1 cellular context compared by ENCODE assay signal in genomic region chr10:133307776-133308430, GRCh38.
TF ChIP-seq lines count a peak whose summit lies in the region.

No MANE protein-coding gene starts in this region.

TF ChIP-seq in HepG2, 621 proteins besides CTCF, POLR2A, EP300 and RAD21 (continued from another document):
- TF ChIP-seq KMT2A (CRISPR knock-in tag; IDR thresholded peaks at IDR 0.05) (0 out of 2 replicates have a peak, but pooled peaks have one; percentile 24), ZNF12 (CRISPR knock-in tag; IDR thresholded peaks at IDR 0.05) (0 out of 2 replicates have a peak, but pooled peaks have one; percentile 8), MIER2 (CRISPR knock-in tag; IDR thresholded peaks at IDR 0.05) (no peak), GATAD2A (CRISPR knock-in tag; IDR thresholded peaks at IDR 0.05) (peak; percentile 42; the same call in 1 of the 2 replicates), THAP11 (CRISPR knock-in tag; IDR thresholded peaks at IDR 0.05) (peak; percentile 59; the same call in 1 of the 2 replicates), ELF3 (CRISPR knock-in tag; IDR thresholded peaks at IDR 0.05) (0 out of 2 replicates have a peak, but pooled peaks have one; percentile 13), PTBP1 (IDR thresholded peaks at IDR 0.05; ENCODE audit: low read depth, low read length, poor library complexity, severe bottlenecking) (no peak), ZKSCAN1 (IDR thresholded peaks at IDR 0.05; ENCODE audit: low read length) (no peak), MNT (IDR thresholded peaks at IDR 0.05) (peak; percentile 32; the same call in 1 of the 2 replicates), KLF12 (CRISPR knock-in tag; IDR thresholded peaks at IDR 0.05; ENCODE audit: borderline replicate concordance) (peak; percentile 33; the same call in 1 of the 2 replicates), FOXA1 (IDR thresholded peaks at IDR 0.05) (no peak), FOXA1 (CRISPR knock-in tag; IDR thresholded peaks at IDR 0.05) (peak; percentile 73), KLF16 (CRISPR knock-in tag; IDR thresholded peaks at IDR 0.05) (peak in 1 of 2 experiments; percentile 26; a peak in 1 of 4 replicates), SMARCC2 (IDR thresholded peaks at IDR 0.05) (no peak), ZSCAN5A (CRISPR knock-in tag; IDR thresholded peaks at IDR 0.05; ENCODE audit: borderline replicate concordance) (no peak), RFX1 (IDR thresholded peaks at IDR 0.05) (peak; percentile 40; the same call in 1 of the 2 replicates), BCL6 (CRISPR knock-in tag; IDR thresholded peaks at IDR 0.05) (no peak), ZNF724P (CRISPR knock-in tag; IDR thresholded peaks at IDR 0.05; ENCODE audit: borderline replicate concordance) (no peak), ZNF501 (CRISPR knock-in tag; IDR thresholded peaks at IDR 0.05) (0 out of 2 replicates have a peak, but pooled peaks have one; percentile 42), FOXP1 (IDR thresholded peaks at IDR 0.05) (no peak), FOXP1 (CRISPR knock-in tag; IDR thresholded peaks at IDR 0.05) (peak; percentile 16; the same call in 1 of the 2 replicates), KAT8 (CRISPR knock-in tag; IDR thresholded peaks at IDR 0.05) (peak; percentile 32; the same call in 1 of the 2 replicates), CREB1 (IDR thresholded peaks at IDR 0.05) (no peak), CREB1 (CRISPR knock-in tag; IDR thresholded peaks at IDR 0.05) (peak; percentile 28; the same call in 1 of the 2 replicates), HMGXB4 (CRISPR knock-in tag; IDR thresholded peaks at IDR 0.05; ENCODE audit: borderline replicate concordance in 1 of 2, low read depth in 1 of 2) (peak in 1 of 2 experiments; percentile 72; a peak in 2 of 4 replicates), STAG1 (CRISPR knock-in tag; IDR thresholded peaks at IDR 0.05) (peak; percentile 44), ZNF788 (CRISPR knock-in tag; IDR thresholded peaks at IDR 0.05; ENCODE audit: borderline replicate concordance) (no peak), TBX2 (CRISPR knock-in tag; IDR thresholded peaks at IDR 0.05; ENCODE audit: borderline replicate concordance) (0 out of 2 replicates have a peak, but pooled peaks have one; percentile 34), FOXK2 (IDR thresholded peaks at IDR 0.05) (0 out of 2 replicates have a peak, but pooled peaks have one; percentile 20), RBFOX2 (IDR thresholded peaks at IDR 0.05; ENCODE audit: low read depth, low read length) (no peak), TGIF2 (CRISPR knock-in tag; IDR thresholded peaks at IDR 0.05) (0 out of 2 replicates have a peak, but pooled peaks have one; percentile 54), ZFP90 (CRISPR knock-in tag; IDR thresholded peaks at IDR 0.05; ENCODE audit: borderline replicate concordance) (no peak), ZNF691 (CRISPR knock-in tag; IDR thresholded peaks at IDR 0.05; ENCODE audit: borderline replicate concordance, low read depth) (peak; percentile 25; the same call in 1 of the 2 replicates), ZNF703 (CRISPR knock-in tag; IDR thresholded peaks at IDR 0.05; ENCODE audit: borderline replicate concordance) (no peak), ZFP62 (CRISPR knock-in tag; IDR thresholded peaks at IDR 0.05) (no peak), ZNF570 (CRISPR knock-in tag; IDR thresholded peaks at IDR 0.05; ENCODE audit: borderline replicate concordance) (0 out of 2 replicates have a peak, but pooled peaks have one; percentile 28), E2F1 (CRISPR knock-in tag; IDR thresholded peaks at IDR 0.05) (0 out of 2 replicates have a peak, but pooled peaks have one; percentile 45), RARA (CRISPR knock-in tag; IDR thresholded peaks at IDR 0.05) (no peak), TSC22D2 (CRISPR knock-in tag; IDR thresholded peaks at IDR 0.05; ENCODE audit: borderline replicate concordance) (peak; percentile 30; the same call in 1 of the 2 replicates), TAF15 (IDR thresholded peaks at IDR 0.05; ENCODE audit: low read depth, low read length, poor library complexity, severe bottlenecking) (no peak), ZNF232 (CRISPR knock-in tag; IDR thresholded peaks at IDR 0.05; ENCODE audit: borderline replicate concordance) (peak; percentile 45; the same call in 1 of the 2 replicates), ZKSCAN5 (CRISPR knock-in tag; IDR thresholded peaks at IDR 0.05) (no peak), ZMAT3 (CRISPR knock-in tag; conservative IDR thresholded peaks at IDR 0.05) (peak; percentile 45; the same call in 1 of the 2 replicates), ZNF18 (CRISPR knock-in tag; IDR thresholded peaks at IDR 0.05; ENCODE audit: insufficient replicate concordance) (peak; percentile 43), CSRNP1 (CRISPR knock-in tag; IDR thresholded peaks at IDR 0.05) (no peak), RFXAP (CRISPR knock-in tag; IDR thresholded peaks at IDR 0.05; ENCODE audit: borderline replicate concordance) (0 out of 2 replicates have a peak, but pooled peaks have one; percentile 35), DRAP1 (CRISPR knock-in tag; IDR thresholded peaks at IDR 0.05) (peak; percentile 9; the same call in 1 of the 2 replicates), SIN3A (IDR thresholded peaks at IDR 0.05; ENCODE audit: borderline replicate concordance, low read depth, low read length) (peak; percentile 61; the same call in 1 of the 2 replicates)
